In the genomic region with DNA sequence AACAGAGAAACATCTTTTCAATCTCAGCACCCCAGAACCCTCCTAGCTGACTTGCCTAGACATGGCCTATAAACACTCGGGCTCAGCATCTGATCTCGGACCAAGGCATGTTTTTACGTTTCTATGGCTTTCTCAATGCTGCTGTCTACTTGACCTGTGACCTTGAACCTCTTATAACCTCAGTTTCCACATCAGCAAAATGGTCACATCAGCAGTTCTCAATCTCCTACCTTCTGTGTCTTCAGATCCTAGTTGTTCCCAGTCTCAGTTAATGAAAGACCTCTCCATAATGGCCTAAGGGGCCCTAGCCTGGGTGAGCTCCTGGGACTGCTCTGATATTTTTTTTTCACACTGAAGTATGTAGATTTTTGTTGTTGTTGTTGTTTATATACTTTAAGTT, we compare ENCODE assay signal across 18 cellular contexts. TPM values are rescaled to one million over a fixed set of nuclear protein-coding genes. Genes with fewer than 3 reads are reported as not detected.
DNase-seq lines count a peak whose midpoint lies in the region; ATAC-seq and TF ChIP-seq lines count a peak whose summit lies in the region.
"Had no signal": no experiment of that assay in that cellular context is flagged by ENCODE, and none has a peak within 500 bp of the region (broad histone marks: within the 10 kb centered on the region; RNA-seq: fewer than 3 reads in every experiment).

No MANE protein-coding gene starts in this region.

- H3K27me3 ChIP-seq in mammary epithelial cell (ENCODE audit: insufficient read depth, low read length): no peaks in the 10 kb centered on the region
- H3K27me3 ChIP-seq: BLaER1 had no signal

- H2AFZ ChIP-seq in mammary epithelial cell (ENCODE audit: low read depth, low read length): no peak overlapping the region
- H2AFZ ChIP-seq: GM23248 had no signal

- H3K4me2 ChIP-seq in mammary epithelial cell (ENCODE audit: insufficient read depth, low read depth, low read length): no peak overlapping the region
- H3K4me2 ChIP-seq: BLaER1 had no signal

- CTCF ChIA-PET in MCF 10A (lab: Yijun Ruan, JAX) (interaction anchor here (1.4 to 7.6 kb wide), 2 partner anchors 17 to 161 kb away, joined by 4 to 72 read pairs; no protein-coding TSS in a partner anchor), mammary epithelial cell (lab: Charles Lee; ENCODE audit: low non-redundant PET) (no interaction called here)

- H3K9me3 ChIP-seq in mammary epithelial cell (replicated peaks; ENCODE audit: insufficient read depth, low read length): no peaks in the 10 kb centered on the region
- H3K9me3 ChIP-seq: BLaER1 had no signal

- H3K4me3 Mint-ChIP-seq in MCF 10A (ENCODE audit: unreplicated experiment) (no peak overlapping the region), neural crest cell (no peak overlapping the region)
- no peak overlapping the region for H3K4me3 Mint-ChIP-seq in dendritic cell treated with granulocyte-macrophage colony-stimulating factor and Interleukin-4, amounts not matched to agents 40 ng/mL and 50 ng/mL, for 4 days
- no peak overlapping the region for H3K4me3 Mint-ChIP-seq in activated T-helper 2 cell treated with anti-CD3 and anti-CD28 coated beads, Interferon-gamma antibody, Interleukin-2, Interleukin-4, amounts not matched to agents 10 μg/mL and 5 μg/mL and 100 μg/mL, durations not matched to agents 14 hours and 24 hours and 36 hours (ENCODE audit: low read depth)
- H3K4me3 Mint-ChIP-seq: CD14-positive monocyte; CD4-positive, alpha-beta memory T cell; HFFc6 had no signal

- H3K36me3 Mint-ChIP-seq in MCF 10A (ENCODE audit: insufficient read depth, unreplicated experiment) (no peaks in the 10 kb centered on the region), neural crest cell (ENCODE audit: low read depth) (peaks cover 6% of the 10 kb centered on the region)
- H3K36me3 Mint-ChIP-seq in dendritic cell treated with granulocyte-macrophage colony-stimulating factor and Interleukin-4, amounts not matched to agents 40 ng/mL and 50 ng/mL, for 4 days (ENCODE audit: low read depth): no peaks in the 10 kb centered on the region
- H3K36me3 Mint-ChIP-seq in activated T-helper 2 cell treated with anti-CD3 and anti-CD28 coated beads, Interferon-gamma antibody, Interleukin-2, Interleukin-4, amounts not matched to agents 10 μg/mL and 5 μg/mL and 100 μg/mL, durations not matched to agents 14 hours and 24 hours and 36 hours (ENCODE audit: low read depth): no peaks in the 10 kb centered on the region
- H3K36me3 Mint-ChIP-seq: CD14-positive monocyte; CD4-positive, alpha-beta memory T cell had no signal

- ATAC-seq in left cardiac atrium: no peak
- ATAC-seq: HCT116 had no signal

- H3K36me3 ChIP-seq in mammary epithelial cell (ENCODE audit: insufficient read depth, low read length): no peaks in the 10 kb centered on the region
- H3K36me3 ChIP-seq: BLaER1 had no signal

- in situ Hi-C loops in mammary epithelial cell (cut with MboI; ENCODE audit: low sequenced_read_pairs in 2 of 2): loop anchor here (5.0 kb wide), 1 partner anchor 163 kb away; no protein-coding TSS in a partner anchor

- H3K9ac ChIP-seq in mammary epithelial cell (ENCODE audit: insufficient read depth, low read length): no peak overlapping the region
- H3K9ac ChIP-seq: BLaER1, GM23248 had no signal

- H3K27ac Mint-ChIP-seq in MCF 10A (ENCODE audit: low read depth, unreplicated experiment) (peak overlapping the region; percentile 10), neural crest cell (ENCODE audit: unreplicated experiment) (peak overlapping the region; percentile 53)
- peak overlapping the region; percentile 55 for H3K27ac Mint-ChIP-seq in dendritic cell treated with granulocyte-macrophage colony-stimulating factor and Interleukin-4, amounts not matched to agents 40 ng/mL and 50 ng/mL, for 4 days
- no peak overlapping the region for H3K27ac Mint-ChIP-seq in activated T-helper 2 cell treated with anti-CD3 and anti-CD28 coated beads, Interferon-gamma antibody, Interleukin-2, Interleukin-4, amounts not matched to agents 10 μg/mL and 5 μg/mL and 100 μg/mL, durations not matched to agents 14 hours and 24 hours and 36 hours
- H3K27ac Mint-ChIP-seq: CD4-positive, alpha-beta memory T cell; HFFc6 had no signal

- H3K9me3 Mint-ChIP-seq in MCF 10A (ENCODE audit: unreplicated experiment) (no peaks in the 10 kb centered on the region), neural crest cell (no peaks in the 10 kb centered on the region)
- H3K9me3 Mint-ChIP-seq in dendritic cell treated with granulocyte-macrophage colony-stimulating factor and Interleukin-4, amounts not matched to agents 40 ng/mL and 50 ng/mL, for 4 days: no peaks in the 10 kb centered on the region
- no peaks in the 10 kb centered on the region for H3K9me3 Mint-ChIP-seq in activated T-helper 2 cell treated with anti-CD3 and anti-CD28 coated beads, Interferon-gamma antibody, Interleukin-2, Interleukin-4, amounts not matched to agents 10 μg/mL and 5 μg/mL and 100 μg/mL, durations not matched to agents 14 hours and 24 hours and 36 hours
- H3K9me3 Mint-ChIP-seq: CD14-positive monocyte, HFFc6 had no signal

- no peaks in the 10 kb centered on the region for H4K20me1 ChIP-seq in mammary epithelial cell (ENCODE audit: insufficient read depth, low read length)
- H4K20me1 ChIP-seq: BLaER1 had no signal

- WGBS in mammary epithelial cell (ENCODE audit: low coverage, missing lambda C conversion rate): 82% methylated on average over 3 of the region's 3 CpGs

- no peaks in the 10 kb centered on the region for H3K79me2 ChIP-seq in mammary epithelial cell (ENCODE audit: insufficient read depth, low read length)

- no peak for DNase-seq in MCF 10A (ENCODE audit: unreplicated experiment)
- no peak for DNase-seq in mammary epithelial cell
- DNase-seq in neural crest cell (ENCODE audit: low read depth, low spot score): no peak
- no peak for DNase-seq in left cardiac atrium
- no peak for DNase-seq in activated naive CD4-positive, alpha-beta T cell treated with Interleukin-2 at 50 U/mL for 16 hours
- no peak for DNase-seq in activated T-helper 2 cell treated with anti-CD3 and anti-CD28 coated beads, Interferon-gamma antibody, Interleukin-2, Interleukin-4, amounts not matched to agents 10 μg/mL and 5 μg/mL and 100 μg/mL, durations not matched to agents 14 hours and 24 hours and 36 hours (ENCODE audit: low spot score)
- DNase-seq: CD4-positive, alpha-beta memory T cell; DMS153; DMS79; GDM1; GM23248; H7; HFFc6 had no signal

- intact Hi-C loops in MCF 10A (cut with micrococcal nuclease): no loop called here
- intact Hi-C loops in mammary epithelial cell (cut with micrococcal nuclease): no loop called here
- intact Hi-C loops in dendritic cell treated with granulocyte-macrophage colony-stimulating factor and Interleukin-4, amounts not matched to agents 40 ng/mL and 50 ng/mL, for 4 days (cut with micrococcal nuclease): no loop called here
- intact Hi-C loops in left cardiac atrium (cut with DNase I): loop anchor here in 1 of 2 donors (5.0 to 10.0 kb wide), 2 partner anchors 100 to 163 kb away; a partner anchor contains a TSS
- intact Hi-C loops in activated T-helper 2 cell treated with anti-CD3 and anti-CD28 coated beads, Interferon-gamma antibody, Interleukin-2, Interleukin-4, amounts not matched to agents 10 μg/mL and 5 μg/mL and 100 μg/mL, durations not matched to agents 14 hours and 24 hours and 36 hours (cut with micrococcal nuclease): no loop called here

- TF ChIP-seq CTCF in MCF 10A (IDR thresholded peaks at IDR 0.05; ENCODE audit: unreplicated experiment): no peak
- TF ChIP-seq CTCF in mammary epithelial cell (conservative IDR thresholded peaks at IDR 0.05 in 1 of 2, IDR thresholded peaks at IDR 0.05 in 1 of 2; ENCODE audit: extremely low read depth in 1 of 2, insufficient read depth in 1 of 2, low read depth in 1 of 2, low read length in 2 of 2): no peak
- TF ChIP-seq CTCF in neural crest cell (conservative IDR thresholded peaks at IDR 0.05): no peak

- H3K4me1 Mint-ChIP-seq in MCF 10A (ENCODE audit: insufficient read depth, unreplicated experiment) (peaks cover 21% of the 10 kb centered on the region), neural crest cell (peaks cover 20% of the 10 kb centered on the region)
- H3K4me1 Mint-ChIP-seq in dendritic cell treated with granulocyte-macrophage colony-stimulating factor and Interleukin-4, amounts not matched to agents 40 ng/mL and 50 ng/mL, for 4 days (ENCODE audit: low read depth): peaks cover 24% of the 10 kb centered on the region
- H3K4me1 Mint-ChIP-seq in activated T-helper 2 cell treated with anti-CD3 and anti-CD28 coated beads, Interferon-gamma antibody, Interleukin-2, Interleukin-4, amounts not matched to agents 10 μg/mL and 5 μg/mL and 100 μg/mL, durations not matched to agents 14 hours and 24 hours and 36 hours (ENCODE audit: low read depth): no peaks in the 10 kb centered on the region
- H3K4me1 Mint-ChIP-seq: CD14-positive monocyte had no signal

- H3K27ac ChIP-seq in mammary epithelial cell (ENCODE audit: insufficient read depth, low read depth, low read length): no peak overlapping the region
- H3K27ac ChIP-seq: 22Rv1, BLaER1, GM23248 had no signal

- dilution Hi-C loops in mammary epithelial cell (cut with HindIII; ENCODE audit: low sequenced_read_pairs): loop anchor here (25.0 kb wide), 1 partner anchor 168 kb away; no protein-coding TSS in a partner anchor

- H3K27me3 Mint-ChIP-seq in MCF 10A (ENCODE audit: insufficient read depth, unreplicated experiment) (no peaks in the 10 kb centered on the region), neural crest cell (ENCODE audit: low read depth) (no peaks in the 10 kb centered on the region)
- H3K27me3 Mint-ChIP-seq in dendritic cell treated with granulocyte-macrophage colony-stimulating factor and Interleukin-4, amounts not matched to agents 40 ng/mL and 50 ng/mL, for 4 days: peaks cover 17% of the 10 kb centered on the region
- no peaks in the 10 kb centered on the region for H3K27me3 Mint-ChIP-seq in activated T-helper 2 cell treated with anti-CD3 and anti-CD28 coated beads, Interferon-gamma antibody, Interleukin-2, Interleukin-4, amounts not matched to agents 10 μg/mL and 5 μg/mL and 100 μg/mL, durations not matched to agents 14 hours and 24 hours and 36 hours (ENCODE audit: low read depth)

- H3K4me1 ChIP-seq in mammary epithelial cell (ENCODE audit: insufficient read depth, low read length): no peaks in the 10 kb centered on the region
- H3K4me1 ChIP-seq: BLaER1 had no signal

- BruUV-seq in MCF 10A (replicated peaks; lab: Mats Ljungman, UMichigan): no TSS peak
- no TSS peak for BruUV-seq in mammary epithelial cell (replicated peaks; lab: Mats Ljungman, UMichigan)

- POLR2A ChIA-PET in MCF 10A (lab: Yijun Ruan, JAX): no interaction called here

- H3K4me3 ChIP-seq in mammary epithelial cell (replicated peaks in 1 of 3; ENCODE audit: insufficient read depth in 1 of 3, low read depth in 2 of 3, low read length in 3 of 3): no peak overlapping the region
- H3K4me3 ChIP-seq: BLaER1, GM23248 had no signal

RNA-seq across cellular contexts. Expression of a gene that starts 39.6 kb away (rescaled TPM):
- total RNA-seq in MCF 10A (2022): 0.32 and 0.51 TPM in 2 replicates
- under 1 TPM in 1 of 2 donors, not detected in 1; 0.28 TPM for total RNA-seq in mammary epithelial cell
- polyA plus RNA-seq in mammary epithelial cell: 0.31 TPM
- polyA minus RNA-seq in mammary epithelial cell: not detected
- total RNA-seq in neural crest cell: 14.1 and 18.0 TPM in 2 replicates
- total RNA-seq in left cardiac atrium: under 1 TPM; 0.71 to 0.91 TPM
- 0.18 TPM in 1 of 2 replicates, not detected in the other for total RNA-seq in activated T-helper 2 cell treated with anti-CD3 and anti-CD28 coated beads, Interferon-gamma antibody, Interleukin-2, Interleukin-4, amounts not matched to agents 10 μg/mL and 5 μg/mL and 100 μg/mL, durations not matched to agents 14 hours and 24 hours and 36 hours
- total RNA-seq: CD4-positive, alpha-beta memory T cell had no signal
- polyA plus RNA-seq: CD14-positive monocyte; CD4-positive, alpha-beta memory T cell had no signal
